Comparison of ENCODE assay signal across 29 cellular contexts in the genomic region with DNA sequence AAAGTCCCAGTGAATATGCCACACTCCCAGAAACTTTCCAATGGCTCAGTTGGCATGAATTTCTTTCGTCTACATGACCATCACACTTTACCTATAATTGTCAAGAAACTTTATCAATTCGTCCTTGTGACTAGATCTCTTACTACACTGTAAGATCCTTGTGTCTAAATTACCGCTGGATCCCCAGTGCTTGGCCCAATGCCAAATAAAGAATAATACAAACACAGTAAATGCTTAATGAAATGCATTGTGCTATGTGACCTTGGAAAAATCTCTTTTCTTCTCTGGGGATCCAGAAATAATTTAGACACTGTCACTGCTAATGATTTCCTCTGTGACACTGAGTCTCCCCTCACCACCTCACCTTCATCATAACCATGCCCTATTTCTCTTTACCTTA.
"Had no signal": no experiment of that assay in that cellular context is flagged by ENCODE, and none has a peak within 500 bp of the region (broad histone marks: within the 10 kb centered on the region; RNA-seq: fewer than 3 reads in every experiment).

No MANE protein-coding gene starts in this region.

- H3K27me3 ChIP-seq: cardiac muscle cell, esophagus muscularis mucosa, foreskin keratinocyte, gastrocnemius medialis had no signal

- H3K36me3 ChIP-seq: adrenal gland, breast epithelium, cardiac muscle cell, esophagus muscularis mucosa, gastrocnemius medialis, heart left ventricle had no signal

- H3K4me1 Mint-ChIP-seq: brain had no signal

- H3K4me3 ChIP-seq: adrenal gland, breast epithelium, cardiac muscle cell, coronary artery, esophagus muscularis mucosa, gastrocnemius medialis, heart left ventricle had no signal

- DNase-seq: activated CD4-positive, alpha-beta memory T cell treated with anti-CD3 and anti-CD28 coated beads for 36 hours; activated CD4-positive, alpha-beta T cell treated with anti-CD3 and anti-CD28 coated beads for 36 hours; activated CD4-positive, alpha-beta T cell treated with anti-CD3 and anti-CD28 coated beads, Interleukin-2, amount 10 ng/mL, durations not matched to agents 24 days and 14 days; activated CD4-positive, CD25-positive, alpha-beta regulatory T cell; activated CD4-positive, CD25-positive, alpha-beta regulatory T cell treated with anti-CD3 and anti-CD28 coated beads, Interleukin-2, amount 50 U/mL, for 72 hours; activated CD8-positive, alpha-beta T cell treated with anti-CD3 and anti-CD28 coated beads, Interleukin-2, amount 10 ng/mL, durations not matched to agents 7 days and 5 days; activated effector memory CD4-positive, alpha-beta T cell treated with anti-CD3 and anti-CD28 coated beads, Interleukin-2, amount 50 U/mL, for 16 hours; activated naive CD4-positive, alpha-beta T cell treated with anti-CD3 and anti-CD28 coated beads for 36 hours; activated naive CD8-positive, alpha-beta T cell treated with anti-CD3 and anti-CD28 coated beads for 36 hours; activated naive CD8-positive, alpha-beta T cell treated with anti-CD3 and anti-CD28 coated beads, Interleukin-2, amount 50 U/mL, for 24 hours; activated T-cell treated with anti-CD3 and anti-CD28 coated beads, Interleukin-2, amount 50 U/mL, for 4 hours; adrenal gland; aorta; dermis blood vessel endothelial cell; effector CD4-positive, alpha-beta T cell; effector memory CD8-positive, alpha-beta T cell; erythroblast; foreskin keratinocyte; gastrocnemius medialis; glutamatergic neuron; heart left ventricle had no signal

- H3K27ac ChIP-seq: adrenal gland, breast epithelium, cardiac muscle cell, coronary artery, esophagus muscularis mucosa, foreskin keratinocyte, gastrocnemius medialis, heart left ventricle had no signal

- H3K36me3 Mint-ChIP-seq: activated CD4-positive, alpha-beta memory T cell treated with anti-CD3 and anti-CD28 coated beads for 36 hours; activated naive CD4-positive, alpha-beta T cell treated with anti-CD3 and anti-CD28 coated beads, Interleukin-2, amount 50 U/mL, for 24 hours; activated naive CD8-positive, alpha-beta T cell treated with anti-CD3 and anti-CD28 coated beads for 36 hours; brain had no signal

- H3K27ac Mint-ChIP-seq: activated CD4-positive, alpha-beta memory T cell treated with anti-CD3 and anti-CD28 coated beads for 36 hours; activated CD4-positive, alpha-beta T cell treated with anti-CD3 and anti-CD28 coated beads for 36 hours; activated CD4-positive, alpha-beta T cell treated with anti-CD3 and anti-CD28 coated beads, Interleukin-2, amount 10 ng/mL, durations not matched to agents 24 days and 14 days; activated CD8-positive, alpha-beta T cell treated with anti-CD3 and anti-CD28 coated beads, Interleukin-2, amount 10 ng/mL, durations not matched to agents 7 days and 5 days; activated naive CD4-positive, alpha-beta T cell treated with anti-CD3 and anti-CD28 coated beads for 36 hours; activated naive CD4-positive, alpha-beta T cell treated with anti-CD3 and anti-CD28 coated beads, Interleukin-2, amount 50 U/mL, for 24 hours; activated naive CD8-positive, alpha-beta T cell treated with anti-CD3 and anti-CD28 coated beads for 36 hours; activated naive CD8-positive, alpha-beta T cell treated with anti-CD3 and anti-CD28 coated beads, Interleukin-2, amount 50 U/mL, for 24 hours; activated T-helper 2 cell treated with anti-CD3 and anti-CD28 coated beads, Interferon-gamma antibody, Interleukin-2, Interleukin-4, amounts not matched to agents 10 μg/mL and 5 μg/mL and 100 μg/mL, durations not matched to agents 14 hours and 24 hours and 36 hours; brain; effector memory CD8-positive, alpha-beta T cell had no signal

- H3K4me1 ChIP-seq: adrenal gland, breast epithelium, esophagus muscularis mucosa, foreskin keratinocyte, gastrocnemius medialis, heart left ventricle had no signal

- H3K4me3 Mint-ChIP-seq: activated CD4-positive, alpha-beta memory T cell treated with anti-CD3 and anti-CD28 coated beads for 36 hours; activated CD4-positive, alpha-beta T cell treated with anti-CD3 and anti-CD28 coated beads for 36 hours; activated CD4-positive, alpha-beta T cell treated with anti-CD3 and anti-CD28 coated beads, Interleukin-2, amount 10 ng/mL, durations not matched to agents 24 days and 14 days; activated CD8-positive, alpha-beta T cell treated with anti-CD3 and anti-CD28 coated beads, Interleukin-2, amount 10 ng/mL, durations not matched to agents 7 days and 5 days; activated naive CD4-positive, alpha-beta T cell treated with anti-CD3 and anti-CD28 coated beads for 36 hours; activated naive CD4-positive, alpha-beta T cell treated with anti-CD3 and anti-CD28 coated beads, Interleukin-2, amount 50 U/mL, for 24 hours; activated naive CD8-positive, alpha-beta T cell treated with anti-CD3 and anti-CD28 coated beads for 36 hours; activated naive CD8-positive, alpha-beta T cell treated with anti-CD3 and anti-CD28 coated beads, Interleukin-2, amount 50 U/mL, for 24 hours; activated T-cell treated with anti-CD3 and anti-CD28 coated beads, Interleukin-2, amount 50 U/mL, for 4 hours; brain; central memory CD8-positive, alpha-beta T cell; effector memory CD8-positive, alpha-beta T cell had no signal

- H3K27me3 Mint-ChIP-seq: activated CD4-positive, alpha-beta memory T cell treated with anti-CD3 and anti-CD28 coated beads for 36 hours; activated CD4-positive, alpha-beta T cell treated with anti-CD3 and anti-CD28 coated beads for 36 hours; activated CD4-positive, alpha-beta T cell treated with anti-CD3 and anti-CD28 coated beads, Interleukin-2, amount 10 ng/mL, durations not matched to agents 24 days and 14 days; activated naive CD4-positive, alpha-beta T cell treated with anti-CD3 and anti-CD28 coated beads, Interleukin-2, amount 50 U/mL, for 24 hours; activated naive CD8-positive, alpha-beta T cell treated with anti-CD3 and anti-CD28 coated beads for 36 hours; activated naive CD8-positive, alpha-beta T cell treated with anti-CD3 and anti-CD28 coated beads, Interleukin-2, amount 50 U/mL, for 24 hours; brain; central memory CD8-positive, alpha-beta T cell; effector memory CD8-positive, alpha-beta T cell had no signal

- H3K9me3 ChIP-seq: adrenal gland, breast epithelium, esophagus muscularis mucosa, gastrocnemius medialis, heart left ventricle had no signal

- H3K9me3 Mint-ChIP-seq: activated CD4-positive, alpha-beta memory T cell treated with anti-CD3 and anti-CD28 coated beads for 36 hours; activated naive CD4-positive, alpha-beta T cell treated with anti-CD3 and anti-CD28 coated beads, Interleukin-2, amount 50 U/mL, for 24 hours; central memory CD8-positive, alpha-beta T cell; effector memory CD8-positive, alpha-beta T cell had no signal
